In genomic region chr15:96356494-96357455, GRCh38 we compare ENCODE assay signal across 8 cellular contexts. TPM values are rescaled to one million over a fixed set of nuclear protein-coding genes. Genes with fewer than 3 reads are reported as not detected.
DNase-seq lines count a peak whose midpoint lies in the region; ATAC-seq, FAIRE-seq and TF ChIP-seq lines count a peak whose summit lies in the region.

No MANE protein-coding gene starts in this region.

- FAIRE-seq in D721Med (lab: Jason Lieb, UNC): no peak

- H3K27me3 ChIP-seq in RWPE2 (ENCODE audit: insufficient read depth, poor library complexity, severe bottlenecking) (peaks cover 23% of the 10 kb centered on the region), foreskin keratinocyte (peaks cover 47% of the 10 kb centered on the region), thymus (ENCODE audit: control insufficient read depth, insufficient read depth) (peaks cover 91% of the 10 kb centered on the region)

- 1% methylated on average over 67 of the region's 67 CpGs for WGBS in thymus

- ATAC-seq in GM21390 (IDR thresholded peaks at IDR 0.05; ENCODE audit: unreplicated experiment) (peak; percentile 86), RWPE2 (ENCODE audit: low read depth) (peak; percentile 71), foreskin keratinocyte (peak; percentile 69)

- no peaks in the 10 kb centered on the region for H3K36me3 ChIP-seq in RWPE2 (ENCODE audit: low read depth)
- H3K36me3 ChIP-seq in thymus (ENCODE audit: control insufficient read depth, insufficient read depth): no peaks in the 10 kb centered on the region

- DNase-seq in D721Med (ENCODE audit: insufficient read length, low spot score) (no peak), HUDEP-2 (lab: John Stamatoyannopoulos, UW; ENCODE audit: unreplicated experiment in 76 of 76) (peak in 61 of 76 experiments; percentile 2 to 80 (median 53)), RWPE2 (ENCODE audit: low spot score) (no peak), foreskin keratinocyte (peak in 1 of 2 donors; percentile 69), occipital lobe (lab: John Stamatoyannopoulos, UW) (peak; percentile 49)
- peak; percentile 86 for DNase-seq in activated effector memory CD4-positive, alpha-beta T cell treated with anti-CD3 and anti-CD28 coated beads, Interleukin-2, amount 50 U/mL, for 16 hours

- H3K4me1 ChIP-seq in RWPE2 (ENCODE audit: insufficient read depth, poor library complexity, severe bottlenecking) (peaks cover 3% of the 10 kb centered on the region), foreskin keratinocyte (peaks cover 6% of the 10 kb centered on the region), thymus (ENCODE audit: control insufficient read depth, insufficient read depth, low read length) (no peaks in the 10 kb centered on the region)

- H3K27ac ChIP-seq in RWPE2 (ENCODE audit: poor library complexity, severe bottlenecking) (no peak overlapping the region), foreskin keratinocyte (peak overlapping the region; percentile 46), thymus (ENCODE audit: low read depth) (no peak overlapping the region)

- peak overlapping the region; percentile 64 for H3K4me3 ChIP-seq in RWPE2 (ENCODE audit: severe bottlenecking)
- H3K4me3 ChIP-seq in thymus (ENCODE audit: low read length): peak overlapping the region; percentile 53

- no peaks in the 10 kb centered on the region for H3K9me3 ChIP-seq in RWPE2 (ENCODE audit: severe bottlenecking)
- H3K9me3 ChIP-seq in thymus (ENCODE audit: control insufficient read depth): no peaks in the 10 kb centered on the region

- TF ChIP-seq CTCF in D721Med (IDR thresholded peaks at IDR 0.05; ENCODE audit: insufficient read depth, missing control alignments): peak; percentile 68
- peak; percentile 100 for TF ChIP-seq CTCF in RWPE2 (IDR thresholded peaks at IDR 0.05; ENCODE audit: poor library complexity, severe bottlenecking)
- peak; percentile 96 for TF ChIP-seq CTCF in foreskin keratinocyte (conservative IDR thresholded peaks at IDR 0.05)

RNA-seq across cellular contexts. Expression of gene NR2F2, which starts 26.3 kb away (rescaled TPM):
- total RNA-seq in foreskin keratinocyte (24.9 and 30.6 TPM in 2 replicates), occipital lobe (4.1 TPM)
- polyA plus RNA-seq in foreskin keratinocyte (20.3 and 20.8 TPM in 2 replicates), thymus (11.9 TPM)

Comparison
In these comparisons a context has a peak if more than half of its experiments do, and no peak if none do; other contexts are left out.
1. DNase-seq: peak in HUDEP-2 (61 of 76), activated effector memory CD4-positive, alpha-beta T cell treated with anti-CD3 and anti-CD28 coated beads, Interleukin-2, amount 50 U/mL, for 16 hours (single experiment) and occipital lobe (single experiment); none in D721Med (single experiment) and RWPE2 (single experiment).
2. Peak in every context shown above with its lines, with median percentiles within 50 percentile points of each other: CTCF ChIP-seq and ATAC-seq.